2 cellular contexts compared by ENCODE assay signal in the genomic region with DNA sequence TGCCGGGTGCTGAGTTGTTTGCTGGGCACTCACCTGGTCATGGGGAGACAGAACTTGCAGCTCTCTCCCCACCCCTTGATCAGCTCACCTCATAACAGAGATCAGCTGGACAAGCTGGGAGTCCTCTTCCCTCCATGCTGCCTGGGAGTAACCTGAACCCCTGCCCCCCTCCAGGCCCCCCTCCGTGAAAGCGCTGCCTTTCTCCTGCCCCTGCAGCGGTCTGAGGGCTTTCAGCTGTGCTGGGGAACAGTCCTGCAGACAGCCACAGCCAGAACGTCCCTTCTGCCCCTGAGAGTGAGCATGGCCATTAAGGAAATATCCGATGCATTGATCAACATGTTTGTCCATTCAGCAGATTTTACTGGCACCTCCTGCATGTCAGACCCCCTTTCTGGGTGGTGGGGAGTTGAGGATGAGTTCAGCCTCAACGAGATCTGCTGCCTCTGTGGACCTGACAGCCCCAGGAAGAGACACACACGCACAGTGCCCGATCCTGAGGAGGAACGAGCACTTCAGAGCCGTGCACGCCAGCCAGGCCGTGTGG.
A peak's percentile ranks its signal among the peaks of the same experiment; 100 is the strongest.
TF ChIP-seq lines count a peak whose summit lies in the region.

No MANE protein-coding gene starts in this region.

TF ChIP-seq in HEK293, 187 proteins besides CTCF, POLR2A, EP300 and RAD21:
- TF ChIP-seq ZNF433 (tag by site-specific recombination; IDR thresholded peaks at IDR 0.05; ENCODE audit: low read depth), result no peak
- TF ChIP-seq, protein P1, sequence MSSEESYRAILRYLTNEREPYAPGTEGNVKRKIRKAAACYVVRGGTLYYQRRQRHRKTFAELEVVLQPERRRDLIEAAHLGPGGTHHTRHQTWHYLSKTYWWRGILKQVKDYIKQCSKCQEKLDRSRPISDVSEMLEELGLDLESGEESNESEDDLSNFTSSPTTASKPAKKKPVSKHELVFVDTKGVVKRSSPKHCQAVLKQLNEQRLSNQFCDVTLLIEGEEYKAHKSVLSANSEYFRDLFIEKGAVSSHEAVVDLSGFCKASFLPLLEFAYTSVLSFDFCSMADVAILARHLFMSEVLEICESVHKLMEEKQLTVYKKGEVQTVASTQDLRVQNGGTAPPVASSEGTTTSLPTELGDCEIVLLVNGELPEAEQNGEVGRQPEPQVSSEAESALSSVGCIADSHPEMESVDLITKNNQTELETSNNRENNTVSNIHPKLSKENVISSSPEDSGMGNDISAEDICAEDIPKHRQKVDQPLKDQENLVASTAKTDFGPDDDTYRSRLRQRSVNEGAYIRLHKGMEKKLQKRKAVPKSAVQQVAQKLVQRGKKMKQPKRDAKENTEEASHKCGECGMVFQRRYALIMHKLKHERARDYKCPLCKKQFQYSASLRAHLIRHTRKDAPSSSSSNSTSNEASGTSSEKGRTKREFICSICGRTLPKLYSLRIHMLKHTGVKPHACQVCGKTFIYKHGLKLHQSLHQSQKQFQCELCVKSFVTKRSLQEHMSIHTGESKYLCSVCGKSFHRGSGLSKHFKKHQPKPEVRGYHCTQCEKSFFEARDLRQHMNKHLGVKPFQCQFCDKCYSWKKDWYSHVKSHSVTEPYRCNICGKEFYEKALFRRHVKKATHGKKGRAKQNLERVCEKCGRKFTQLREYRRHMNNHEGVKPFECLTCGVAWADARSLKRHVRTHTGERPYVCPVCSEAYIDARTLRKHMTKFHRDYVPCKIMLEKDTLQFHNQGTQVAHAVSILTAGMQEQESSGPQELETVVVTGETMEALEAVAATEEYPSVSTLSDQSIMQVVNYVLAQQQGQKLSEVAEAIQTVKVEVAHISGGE (tag by site-specific recombination; conservative IDR thresholded peaks at IDR 0.05; ENCODE audit: low read depth), result no peak
- no peak for TF ChIP-seq ZNF302 (tag by site-specific recombination; IDR thresholded peaks at IDR 0.05; ENCODE audit: low read depth)
- peak; percentile 43; the same call in 1 of the 2 replicates for TF ChIP-seq GLIS1 (tag by site-specific recombination; IDR thresholded peaks at IDR 0.05)
- TF ChIP-seq ZIC2 (tag by site-specific recombination; IDR thresholded peaks at IDR 0.05), result peak; percentile 63

TF ChIP-seq in K562, 482 proteins besides CTCF, POLR2A, EP300 and RAD21:
- TF ChIP-seq, protein P2, sequence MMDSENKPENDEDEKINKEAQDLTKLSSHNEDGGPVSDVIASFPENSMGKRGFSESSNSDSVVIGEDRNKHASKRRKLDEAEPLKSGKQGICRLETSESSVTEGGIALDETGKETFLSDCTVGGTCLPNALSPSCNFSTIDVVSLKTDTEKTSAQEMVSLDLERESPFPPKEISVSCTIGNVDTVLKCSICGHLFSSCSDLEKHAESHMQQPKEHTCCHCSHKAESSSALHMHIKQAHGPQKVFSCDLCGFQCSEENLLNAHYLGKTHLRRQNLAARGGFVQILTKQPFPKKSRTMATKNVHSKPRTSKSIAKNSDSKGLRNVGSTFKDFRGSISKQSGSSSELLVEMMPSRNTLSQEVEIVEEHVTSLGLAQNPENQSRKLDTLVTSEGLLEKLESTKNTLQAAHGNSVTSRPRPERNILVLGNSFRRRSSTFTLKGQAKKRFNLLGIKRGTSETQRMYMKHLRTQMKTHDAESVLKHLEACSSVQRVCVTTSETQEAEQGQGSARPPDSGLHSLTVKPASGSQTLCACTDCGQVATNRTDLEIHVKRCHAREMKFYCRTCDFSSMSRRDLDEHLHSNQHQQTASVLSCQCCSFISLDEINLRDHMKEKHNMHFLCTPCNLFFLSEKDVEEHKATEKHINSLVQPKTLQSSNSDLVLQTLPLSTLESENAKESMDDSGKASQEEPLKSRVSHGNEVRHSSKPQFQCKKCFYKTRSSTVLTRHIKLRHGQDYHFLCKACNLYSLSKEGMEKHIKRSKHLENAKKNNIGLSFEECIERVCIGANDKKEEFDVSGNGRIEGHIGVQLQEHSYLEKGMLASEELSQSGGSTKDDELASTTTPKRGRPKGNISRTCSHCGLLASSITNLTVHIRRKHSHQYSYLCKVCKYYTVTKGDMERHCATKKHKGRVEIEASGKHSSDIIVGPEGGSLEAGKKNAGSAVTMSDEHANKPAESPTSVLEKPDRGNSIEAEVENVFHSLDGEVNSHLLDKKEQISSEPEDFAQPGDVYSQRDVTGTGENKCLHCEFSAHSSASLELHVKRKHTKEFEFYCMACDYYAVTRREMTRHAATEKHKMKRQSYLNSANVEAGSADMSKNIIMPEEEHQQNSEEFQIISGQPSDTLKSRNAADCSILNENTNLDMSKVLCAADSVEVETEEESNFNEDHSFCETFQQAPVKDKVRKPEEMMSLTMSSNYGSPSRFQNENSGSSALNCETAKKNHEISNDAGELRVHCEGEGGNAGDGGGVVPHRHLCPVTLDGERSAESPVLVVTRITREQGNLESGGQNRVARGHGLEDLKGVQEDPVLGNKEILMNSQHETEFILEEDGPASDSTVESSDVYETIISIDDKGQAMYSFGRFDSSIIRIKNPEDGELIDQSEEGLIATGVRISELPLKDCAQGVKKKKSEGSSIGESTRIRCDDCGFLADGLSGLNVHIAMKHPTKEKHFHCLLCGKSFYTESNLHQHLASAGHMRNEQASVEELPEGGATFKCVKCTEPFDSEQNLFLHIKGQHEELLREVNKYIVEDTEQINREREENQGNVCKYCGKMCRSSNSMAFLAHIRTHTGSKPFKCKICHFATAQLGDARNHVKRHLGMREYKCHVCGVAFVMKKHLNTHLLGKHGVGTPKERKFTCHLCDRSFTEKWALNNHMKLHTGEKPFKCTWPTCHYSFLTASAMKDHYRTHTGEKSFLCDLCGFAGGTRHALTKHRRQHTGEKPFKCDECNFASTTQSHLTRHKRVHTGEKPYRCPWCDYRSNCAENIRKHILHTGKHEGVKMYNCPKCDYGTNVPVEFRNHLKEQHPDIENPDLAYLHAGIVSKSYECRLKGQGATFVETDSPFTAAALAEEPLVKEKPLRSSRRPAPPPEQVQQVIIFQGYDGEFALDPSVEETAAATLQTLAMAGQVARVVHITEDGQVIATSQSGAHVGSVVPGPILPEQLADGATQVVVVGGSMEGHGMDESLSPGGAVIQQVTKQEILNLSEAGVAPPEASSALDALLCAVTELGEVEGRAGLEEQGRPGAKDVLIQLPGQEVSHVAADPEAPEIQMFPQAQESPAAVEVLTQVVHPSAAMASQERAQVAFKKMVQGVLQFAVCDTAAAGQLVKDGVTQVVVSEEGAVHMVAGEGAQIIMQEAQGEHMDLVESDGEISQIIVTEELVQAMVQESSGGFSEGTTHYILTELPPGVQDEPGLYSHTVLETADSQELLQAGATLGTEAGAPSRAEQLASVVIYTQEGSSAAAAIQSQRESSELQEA (IDR thresholded peaks at IDR 0.05; ENCODE audit: low read depth), result no peak
- TF ChIP-seq ZNF316 (IDR thresholded peaks at IDR 0.05) (peak; percentile 48; the same call in 1 of the 2 replicates), MXI1 (IDR thresholded peaks at IDR 0.05; ENCODE audit: low read depth, low read length) (no peak), C11orf30 (IDR thresholded peaks at IDR 0.05; ENCODE audit: low read depth) (peak; percentile 40), TEAD1 (CRISPR knock-in tag; IDR thresholded peaks at IDR 0.05) (no peak)
